Comparison of ENCODE assay signal across 1 cellular context in genomic region chr1:206915085-206915735, GRCh38.
TF ChIP-seq lines count a peak whose summit lies in the region.

No MANE protein-coding gene starts in this region.

TF ChIP-seq in GM12878, 131 proteins besides CTCF, POLR2A, EP300 and RAD21:
- TF ChIP-seq PKNOX1 (IDR thresholded peaks at IDR 0.05) (peak; percentile 69), CBX3 (IDR thresholded peaks at IDR 0.05; ENCODE audit: borderline replicate concordance, low read depth) (no peak)
